ENCODE assay signal across 1 cellular context in genomic region chr14:105025429-105025828, GRCh38.
TF ChIP-seq lines count a peak whose summit lies in the region.

No MANE protein-coding gene starts in this region.

TF ChIP-seq in HepG2, 621 proteins besides CTCF, POLR2A, EP300 and RAD21:
- no peak for TF ChIP-seq ZBTB33 (CRISPR knock-in tag; IDR thresholded peaks at IDR 0.05)
- TF ChIP-seq PHF8 (CRISPR knock-in tag; IDR thresholded peaks at IDR 0.05) = no peak
- no peak for TF ChIP-seq ZNF510 (CRISPR knock-in tag; IDR thresholded peaks at IDR 0.05; ENCODE audit: low read depth)
- TF ChIP-seq ZNF761 (CRISPR knock-in tag; conservative IDR thresholded peaks at IDR 0.05) = no peak
- TF ChIP-seq ZNF709 (CRISPR knock-in tag; IDR thresholded peaks at IDR 0.05) = no peak
- no peak for TF ChIP-seq ZBTB43 (CRISPR knock-in tag; conservative IDR thresholded peaks at IDR 0.05)
- no peak for TF ChIP-seq ZIK1 (CRISPR knock-in tag; IDR thresholded peaks at IDR 0.05; ENCODE audit: borderline replicate concordance, low read depth)
- no peak for TF ChIP-seq ZSCAN20 (CRISPR knock-in tag; IDR thresholded peaks at IDR 0.05; ENCODE audit: borderline replicate concordance)
- TF ChIP-seq NFIC (IDR thresholded peaks at IDR 0.05; ENCODE audit: low read length) = no peak
- TF ChIP-seq MXI1 (IDR thresholded peaks at IDR 0.05; ENCODE audit: borderline replicate concordance, low read depth, low read length) = no peak
- TF ChIP-seq ZNF740 (CRISPR knock-in tag; IDR thresholded peaks at IDR 0.05) = no peak
- TF ChIP-seq ZNF251 (CRISPR knock-in tag; IDR thresholded peaks at IDR 0.05) = no peak
- TF ChIP-seq THYN1 (CRISPR knock-in tag; IDR thresholded peaks at IDR 0.05; ENCODE audit: borderline replicate concordance, low read depth) = no peak
- TF ChIP-seq ZNF660 (CRISPR knock-in tag; IDR thresholded peaks at IDR 0.05; ENCODE audit: borderline replicate concordance, low read depth) = no peak
- TF ChIP-seq ZNF17 (CRISPR knock-in tag; IDR thresholded peaks at IDR 0.05) = no peak
